ENCODE assay signal across 24 cellular contexts in genomic region chr2:68369340-68369734, GRCh38. TPM values are rescaled to one million over a fixed set of nuclear protein-coding genes. Genes with fewer than 3 reads are reported as not detected.
DNase-seq lines count a peak whose midpoint lies in the region; ATAC-seq and TF ChIP-seq lines count a peak whose summit lies in the region.
"Had no signal": no experiment of that assay in that cellular context is flagged by ENCODE, and none has a peak within 500 bp of the region (broad histone marks: within the 10 kb centered on the region; RNA-seq: fewer than 3 reads in every experiment).

No MANE protein-coding gene starts in this region.

- no peaks in the 10 kb centered on the region for H3K79me2 ChIP-seq in GM23248 (ENCODE audit: insufficient read depth)

- H3K27ac Mint-ChIP-seq in brain (peak overlapping the region in 3 of 5 experiments; percentile 89 to 94 (median 94)), osteocyte (ENCODE audit: unreplicated experiment) (no peak overlapping the region)
- peak overlapping the region; percentile 89 to 99 for H3K27ac Mint-ChIP-seq in natural killer cell treated with Interleukin-12 subunit alpha and Interleukin-12 subunit beta and Interleukin-15 and Interleukin-18, amount 100 ng/mL, for 72 hours
- no peak overlapping the region for H3K27ac Mint-ChIP-seq in activated naive CD4-positive, alpha-beta T cell treated with anti-CD3 and anti-CD28 coated beads, Interleukin-2, amount 50 U/mL, for 72 hours
- H3K27ac Mint-ChIP-seq: T-helper 1 cell treated with Interleukin-12 subunit alpha and Interleukin-12 subunit beta and Interleukin-4 antibody, amounts not matched to agents 30 μg/mL and 1 μg/mL, for 36 hours had no signal

- H3K27me3 Mint-ChIP-seq in brain, result peaks cover under 1% of the 10 kb centered on the region
- H3K27me3 Mint-ChIP-seq in natural killer cell treated with Interleukin-12 subunit alpha and Interleukin-12 subunit beta and Interleukin-15 and Interleukin-18, amount 100 ng/mL, for 72 hours, result no peaks in the 10 kb centered on the region
- H3K27me3 Mint-ChIP-seq in osteocyte (ENCODE audit: unreplicated experiment), result peaks cover 6% of the 10 kb centered on the region

- in situ Hi-C loops in GM23248 (cut with MboI), result no loop called here

- H4K20me1 ChIP-seq in GM23248 (ENCODE audit: insufficient read depth), result no peaks in the 10 kb centered on the region

- no peak for TF ChIP-seq CTCF in brain (conservative IDR thresholded peaks at IDR 0.05)
- TF ChIP-seq CTCF in osteocyte (IDR thresholded peaks at IDR 0.05), result no peak
- no peak for TF ChIP-seq CTCF in mucosa of descending colon (IDR thresholded peaks at IDR 0.05)

- no peaks in the 10 kb centered on the region for H3K9me3 Mint-ChIP-seq in brain
- H3K9me3 Mint-ChIP-seq in natural killer cell treated with Interleukin-12 subunit alpha and Interleukin-12 subunit beta and Interleukin-15 and Interleukin-18, amount 100 ng/mL, for 72 hours, result no peaks in the 10 kb centered on the region
- no peaks in the 10 kb centered on the region for H3K9me3 Mint-ChIP-seq in osteocyte (ENCODE audit: unreplicated experiment)
- peaks cover 0 to 7% of the 10 kb centered on the region in 2 donors for H3K9me3 Mint-ChIP-seq in activated naive CD4-positive, alpha-beta T cell treated with anti-CD3 and anti-CD28 coated beads, Interleukin-2, amount 50 U/mL, for 72 hours
- H3K9me3 Mint-ChIP-seq: activated T-cell treated with anti-CD3 and anti-CD28 coated beads, Interleukin-2, amount 50 U/mL, for 4 hours; CD8-positive, alpha-beta T cell had no signal

- H3K36me3 ChIP-seq in GM23248 (ENCODE audit: low read depth) (no peaks in the 10 kb centered on the region), mucosa of descending colon (ENCODE audit: low read depth) (no peaks in the 10 kb centered on the region)
- H3K36me3 ChIP-seq: gastroesophageal sphincter, lower lobe of right lung had no signal

- intact Hi-C loops in mucosa of descending colon (cut with DNase I, micrococcal nuclease), result loop anchor here in 1 of 2 donors (5.0 kb wide), 1 partner anchor 227 kb away; no protein-coding TSS in a partner anchor

- no peak overlapping the region for H2AFZ ChIP-seq in GM23248

- 88 to 96% methylated on average over 9 of the region's 9 CpGs for WGBS in GM23248 (ENCODE audit: low coverage in 1 of 2, low lambda C conversion rate in 2 of 2, missing lambda C conversion rate in 2 of 2), 2 experiments

- no peak overlapping the region for H3K4me2 ChIP-seq in GM23248 (ENCODE audit: unreplicated experiment)

- no peak for ATAC-seq in natural killer cell treated with Interleukin-12 subunit alpha and Interleukin-12 subunit beta and Interleukin-15 and Interleukin-18, amount 100 ng/mL, for 72 hours
- ATAC-seq in mucosa of descending colon (no peak), HG02642 (IDR thresholded peaks at IDR 0.05; ENCODE audit: poor library complexity, unreplicated experiment) (no peak)
- no peak for ATAC-seq in activated naive CD4-positive, alpha-beta T cell treated with anti-CD3 and anti-CD28 coated beads, Interleukin-2, amount 50 U/mL, for 72 hours
- ATAC-seq: activated T-cell treated with anti-CD3 and anti-CD28 coated beads, Interleukin-2, amount 50 U/mL, for 4 hours; CD8-positive, alpha-beta T cell; lower lobe of right lung had no signal

- H3K36me3 Mint-ChIP-seq in brain, result no peaks in the 10 kb centered on the region
- H3K36me3 Mint-ChIP-seq in natural killer cell treated with Interleukin-12 subunit alpha and Interleukin-12 subunit beta and Interleukin-15 and Interleukin-18, amount 100 ng/mL, for 72 hours, result peaks cover 44% of the 10 kb centered on the region
- no peaks in the 10 kb centered on the region for H3K36me3 Mint-ChIP-seq in osteocyte (ENCODE audit: unreplicated experiment)
- peaks cover 4 to 13% of the 10 kb centered on the region in 2 donors for H3K36me3 Mint-ChIP-seq in activated naive CD4-positive, alpha-beta T cell treated with anti-CD3 and anti-CD28 coated beads, Interleukin-2, amount 50 U/mL, for 72 hours

- no peaks in the 10 kb centered on the region for H3K9me2 ChIP-seq in GM23248 (ENCODE audit: insufficient read depth)

- peaks cover 26% of the 10 kb centered on the region for H3F3A ChIP-seq in GM23248 (ENCODE audit: insufficient read depth)

- H3K9me3 ChIP-seq in GM23248 (ENCODE audit: low read depth), result no peaks in the 10 kb centered on the region
- no peaks in the 10 kb centered on the region for H3K9me3 ChIP-seq in mucosa of descending colon
- H3K9me3 ChIP-seq: gastroesophageal sphincter, lower lobe of right lung had no signal

- no peak overlapping the region for H3K4me3 ChIP-seq in GM23248
- no peak overlapping the region for H3K4me3 ChIP-seq in mucosa of descending colon
- H3K4me3 ChIP-seq: gastroesophageal sphincter, lower lobe of right lung, SK-N-MC had no signal

- H3K9ac ChIP-seq in GM23248, result no peak overlapping the region

- H3K4me1 Mint-ChIP-seq in brain (peaks cover 22% of the 10 kb centered on the region), osteocyte (ENCODE audit: unreplicated experiment) (no peaks in the 10 kb centered on the region)
- peaks cover 60 to 74% of the 10 kb centered on the region in 2 donors for H3K4me1 Mint-ChIP-seq in natural killer cell treated with Interleukin-12 subunit alpha and Interleukin-12 subunit beta and Interleukin-15 and Interleukin-18, amount 100 ng/mL, for 72 hours (ENCODE audit: low read depth in 2 of 2)

- DNase-seq in GM23248, result no peak
- DNase-seq in natural killer cell treated with Interleukin-12 subunit alpha and Interleukin-12 subunit beta and Interleukin-15 and Interleukin-18, amount 100 ng/mL, for 72 hours (ENCODE audit: low spot score), result no peak
- no peak for DNase-seq in osteocyte (ENCODE audit: extremely low spot score, unreplicated experiment)
- no peak for DNase-seq in mucosa of descending colon
- no peak for DNase-seq in activated naive CD4-positive, alpha-beta T cell treated with anti-CD3 and anti-CD28 coated beads, Interleukin-2, amount 50 U/mL, for 72 hours (ENCODE audit: low spot score in 2 of 2)
- DNase-seq: activated CD4-positive, alpha-beta T cell treated with anti-CD3 and anti-CD28 coated beads for 48 hours; activated naive CD4-positive, alpha-beta T cell treated with Interleukin-2 at 50 U/mL for 16 hours; activated T-cell treated with anti-CD3 and anti-CD28 coated beads, Interleukin-2, amount 50 U/mL, for 4 hours; amniotic stem cell; CD8-positive, alpha-beta T cell; lower lobe of right lung; NCI-H1092; NCI-H187 treated with DMSO at 0.1 percent for 48 hours; NCI-H526; stimulated activated CD4-positive, alpha-beta T cell treated with anti-CD3 and anti-CD28 coated beads, Interleukin-2, amount 100 ng/mL, for 48 hours; stimulated activated naive CD4-positive, alpha-beta T cell treated with Interleukin-2 at 50 U/mL for 16 hours had no signal

- peak overlapping the region; percentile 60; the same call in 1 of the 2 replicates for H3K27ac ChIP-seq in GM23248
- H3K27ac ChIP-seq: gastroesophageal sphincter, lower lobe of right lung, SK-N-MC had no signal

- H3K4me1 ChIP-seq in GM23248 (ENCODE audit: insufficient read depth) (peaks cover 14% of the 10 kb centered on the region), mucosa of descending colon (ENCODE audit: low read depth) (no peaks in the 10 kb centered on the region)

- H3K27me3 ChIP-seq in GM23248 (replicated peaks; ENCODE audit: insufficient read depth), result no peaks in the 10 kb centered on the region
- H3K27me3 ChIP-seq: gastroesophageal sphincter had no signal

- H3K4me3 Mint-ChIP-seq in brain (no peak overlapping the region), osteocyte (ENCODE audit: unreplicated experiment) (no peak overlapping the region)
- peak overlapping the region; percentile 98 for H3K4me3 Mint-ChIP-seq in natural killer cell treated with Interleukin-12 subunit alpha and Interleukin-12 subunit beta and Interleukin-15 and Interleukin-18, amount 100 ng/mL, for 72 hours
- H3K4me3 Mint-ChIP-seq: T-helper 1 cell treated with Interleukin-12 subunit alpha and Interleukin-12 subunit beta and Interleukin-4 antibody, amounts not matched to agents 30 μg/mL and 1 μg/mL, for 36 hours had no signal

RNA-seq across cellular contexts. Expression of gene PLEK, which starts 4.3 kb away (rescaled TPM):
- not detected in 2 replicates for total RNA-seq in GM23248 (2014; rRNA removed; shearing (Covaris generic))
- polyA plus RNA-seq in GM23248 (2016; fragmentation: Nextera tagmentation; extraction: Ambion mirVana) (0.15 and 0.39 TPM in 2 replicates), brain (ENCODE audit: insufficient read depth, low read depth, low replicate concordance) (2.0 TPM)
- total RNA-seq in natural killer cell treated with Interleukin-12 subunit alpha and Interleukin-12 subunit beta and Interleukin-15 and Interleukin-18, amount 100 ng/mL, for 72 hours, result 100 to 1,000 TPM; 209 to 569 TPM
- total RNA-seq in osteocyte (0.19 TPM in 1 of 2 replicates, not detected in the other), mucosa of descending colon (10 to 100 TPM in 2 of 3 donors, 1 to 10 TPM in 1; 4.8 to 16.0 (median 13.8) TPM)
- total RNA-seq in activated naive CD4-positive, alpha-beta T cell treated with anti-CD3 and anti-CD28 coated beads, Interleukin-2, amount 50 U/mL, for 72 hours, result 1 to 10 TPM in 1 of 2 donors, under 1 TPM in 1; 0.88 to 1.4 TPM
- total RNA-seq: H1, RPMI7951 had no signal
- polyA plus RNA-seq: H1 had no signal

RNA-seq across cellular contexts. Expression of gene CNRIP1, which starts 49.6 kb away (rescaled TPM):
- total RNA-seq in GM23248 (2014; rRNA removed; shearing (Covaris generic)), result 21.8 and 37.7 TPM in 2 replicates
- polyA plus RNA-seq in GM23248 (2016; fragmentation: Nextera tagmentation; extraction: Ambion mirVana), result 38.7 and 41.5 TPM in 2 replicates
- 32.8 TPM for polyA plus RNA-seq in brain (ENCODE audit: insufficient read depth, low read depth, low replicate concordance)
- total RNA-seq in natural killer cell treated with Interleukin-12 subunit alpha and Interleukin-12 subunit beta and Interleukin-15 and Interleukin-18, amount 100 ng/mL, for 72 hours, result not detected
- 33.9 and 35.9 TPM in 2 replicates for total RNA-seq in osteocyte
- total RNA-seq in mucosa of descending colon, result 10 to 100 TPM in 1 of 3 donors, 1 to 10 TPM in 2; 4.1 to 20.0 (median 6.2) TPM
- not detected for total RNA-seq in activated naive CD4-positive, alpha-beta T cell treated with anti-CD3 and anti-CD28 coated beads, Interleukin-2, amount 50 U/mL, for 72 hours
- total RNA-seq: activated CD8-positive, alpha-beta memory T cell treated with anti-CD3 and anti-CD28 coated beads for 36 hours; CD8-positive, alpha-beta T cell had no signal

Comparison
In these comparisons a context has a peak if more than half of its experiments do, and no peak if none do; other contexts are left out.
1. H3K27ac Mint-ChIP-seq: peak in brain (3 of 5) and natural killer cell treated with Interleukin-12 subunit alpha and Interleukin-12 subunit beta and Interleukin-15 and Interleukin-18, amount 100 ng/mL, for 72 hours (2 of 2); none in osteocyte (single experiment) and activated naive CD4-positive, alpha-beta T cell treated with anti-CD3 and anti-CD28 coated beads, Interleukin-2, amount 50 U/mL, for 72 hours (0 of 2).
2. RNA of gene PLEK, which starts 4.3 kb away (total RNA-seq): 209 to 569 TPM in natural killer cell treated with Interleukin-12 subunit alpha and Interleukin-12 subunit beta and Interleukin-15 and Interleukin-18, amount 100 ng/mL, for 72 hours; 4.8 to 16.0 TPM in mucosa of descending colon, 0.88 to 1.4 TPM in activated naive CD4-positive, alpha-beta T cell treated with anti-CD3 and anti-CD28 coated beads, Interleukin-2, amount 50 U/mL, for 72 hours, 0.19 TPM in osteocyte and not detected in GM23248; every median in the first group is over 10 times any median in the second.
3. RNA of gene CNRIP1, which starts 49.6 kb away (total RNA-seq): 21.8 to 37.7 TPM in GM23248, 33.9 to 35.9 TPM in osteocyte and 4.1 to 20.0 TPM in mucosa of descending colon; not detected in activated naive CD4-positive, alpha-beta T cell treated with anti-CD3 and anti-CD28 coated beads, Interleukin-2, amount 50 U/mL, for 72 hours and not detected in natural killer cell treated with Interleukin-12 subunit alpha and Interleukin-12 subunit beta and Interleukin-15 and Interleukin-18, amount 100 ng/mL, for 72 hours; every median in the first group is over 4 times any median in the second.